19 cellular contexts compared by ENCODE assay signal in the genomic region with DNA sequence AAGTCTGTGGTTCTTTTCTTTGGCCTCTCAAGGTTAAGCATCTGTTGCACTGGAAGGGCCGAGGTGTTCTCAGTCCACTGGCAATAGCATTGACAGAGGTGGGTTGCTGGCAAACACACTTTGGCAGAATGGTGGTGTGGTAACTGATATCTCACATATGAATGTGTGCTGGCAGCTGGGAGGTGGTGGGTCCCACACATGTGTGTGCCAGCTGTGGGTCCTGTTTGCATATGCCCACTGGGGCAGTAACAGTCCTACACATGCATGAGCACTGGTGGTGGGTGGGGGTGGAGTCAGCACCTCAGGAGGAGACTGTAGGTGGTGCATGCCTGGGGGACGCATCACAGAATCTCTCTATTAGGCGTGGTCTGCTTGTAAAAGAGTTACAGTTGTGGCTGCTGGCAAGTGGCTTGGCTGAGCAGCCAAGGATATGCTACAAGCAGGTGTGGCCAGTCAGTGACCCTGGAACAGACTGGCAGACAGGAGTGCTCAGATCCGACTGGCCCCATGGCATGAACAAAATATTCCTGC.
DNase-seq lines count a peak whose midpoint lies in the region; ATAC-seq and TF ChIP-seq lines count a peak whose summit lies in the region.
"Had no signal": no experiment of that assay in that cellular context is flagged by ENCODE, and none has a peak within 500 bp of the region (broad histone marks: within the 10 kb centered on the region; RNA-seq: fewer than 3 reads in every experiment).

No MANE protein-coding gene starts in this region.

- WGBS in mesendoderm (ENCODE audit: extremely low coverage, insufficient coverage, low lambda C conversion rate), result no CpG with 5 or more reads among the region's 4 CpGs

- H2AK5ac ChIP-seq in mesendoderm (ENCODE audit: low read length), result no peak overlapping the region

- no peak overlapping the region for H3K9ac ChIP-seq in mesendoderm (ENCODE audit: low read length)

- no peaks in the 10 kb centered on the region for H3K9me3 ChIP-seq in HEK293 (ENCODE audit: control insufficient read depth, insufficient read depth, low read depth, low read length)
- H3K9me3 ChIP-seq: SJSA1 had no signal

- no peak overlapping the region for H4K8ac ChIP-seq in mesendoderm (ENCODE audit: low read depth, low read length)

- peak; percentile 39 for ATAC-seq in stimulated activated memory B cell treated with anti-CD40 and anti-IgM and Interleukin-4, amounts not matched to agents 10 μg/mL and 1 μg/mL and 100 μg/mL, for 72 hours
- ATAC-seq: K562 had no signal

- H3K4me1 Mint-ChIP-seq in stimulated activated memory B cell treated with anti-CD40 and anti-IgM and Interleukin-4, amounts not matched to agents 10 μg/mL and 1 μg/mL and 100 μg/mL, for 72 hours, result no peaks in the 10 kb centered on the region

- no peak overlapping the region for H2BK120ac ChIP-seq in mesendoderm (ENCODE audit: low read depth, low read length)

- no peak overlapping the region for H2BK5ac ChIP-seq in mesendoderm (ENCODE audit: low read length)

- H3K36me3 Mint-ChIP-seq in stimulated activated memory B cell treated with anti-CD40 and anti-IgM and Interleukin-4, amounts not matched to agents 10 μg/mL and 1 μg/mL and 100 μg/mL, for 72 hours, result no peaks in the 10 kb centered on the region

- POLR2A ChIA-PET in HEK293 (lab: Yijun Ruan, JAX), result no interaction called here

- CTCF ChIA-PET in HEK293 (lab: Yijun Ruan, JAX), result no interaction called here

- H3K27me3 ChIP-seq in mesendoderm (ENCODE audit: insufficient read depth, low read length, poor library complexity), result no peaks in the 10 kb centered on the region
- H3K27me3 ChIP-seq: SJSA1 had no signal

- H3K4me1 ChIP-seq in HEK293 (ENCODE audit: control insufficient read depth, insufficient read depth, low read length) (no peaks in the 10 kb centered on the region), mesendoderm (ENCODE audit: control insufficient read depth, low read depth, low read length) (no peaks in the 10 kb centered on the region)
- H3K4me1 ChIP-seq: SJSA1 had no signal

- H3K56ac ChIP-seq in mesendoderm (ENCODE audit: low read length), result no peak overlapping the region

- H3K27ac ChIP-seq in HEK293 (ENCODE audit: extremely low read depth, low read depth, low read length) (no peak overlapping the region), mesendoderm (ENCODE audit: low read depth, low read length) (no peak overlapping the region)
- H3K27ac ChIP-seq: C4-2B, SJSA1 had no signal

- no peak overlapping the region for H4K5ac ChIP-seq in mesendoderm (ENCODE audit: low read length)

- DNase-seq in epithelial cell of esophagus (ENCODE audit: low read depth) (peak; percentile 16), mesendoderm (peak; percentile 13), NCI-H146 treated with DMSO at 0.1 percent for 48 hours (lab: John Stamatoyannopoulos, UW; ENCODE audit: unreplicated experiment) (no peak), AG08395 (ENCODE audit: low spot score) (no peak), foreskin fibroblast (no peak)
- DNase-seq: AML-193, DMS79, HFFc6, NCI-H1105, NCI-H187, NCI-H2107, NCI-H510A, NCI-H82, OCI-M1 had no signal

- H2BK15ac ChIP-seq in mesendoderm (replicated peaks; ENCODE audit: low read depth), result no peak overlapping the region

- H3K9me3 Mint-ChIP-seq in stimulated activated memory B cell treated with anti-CD40 and anti-IgM and Interleukin-4, amounts not matched to agents 10 μg/mL and 1 μg/mL and 100 μg/mL, for 72 hours, result peaks cover 2% of the 10 kb centered on the region

- H3K18ac ChIP-seq in mesendoderm (ENCODE audit: low read length), result no peak overlapping the region

- H3K79me1 ChIP-seq in mesendoderm (ENCODE audit: low read length), result no peaks in the 10 kb centered on the region

- no peak overlapping the region for H3K23ac ChIP-seq in mesendoderm (ENCODE audit: low read length)

- H3K4ac ChIP-seq in mesendoderm (ENCODE audit: low read depth, low read length), result no peak overlapping the region

- no peak overlapping the region for H3K4me3 Mint-ChIP-seq in stimulated activated memory B cell treated with anti-CD40 and anti-IgM and Interleukin-4, amounts not matched to agents 10 μg/mL and 1 μg/mL and 100 μg/mL, for 72 hours
- H3K4me3 Mint-ChIP-seq: HFFc6 had no signal

- no peak overlapping the region for H3K4me2 ChIP-seq in mesendoderm (ENCODE audit: low read length)

- no peak for TF ChIP-seq CTCF in HEK293 (tag by site-specific recombination; IDR thresholded peaks at IDR 0.05)
- no peak for TF ChIP-seq CTCF in epithelial cell of esophagus (IDR thresholded peaks at IDR 0.05; ENCODE audit: insufficient read depth, low read depth, low read length, missing control alignments)
- TF ChIP-seq CTCF in foreskin fibroblast (IDR thresholded peaks at IDR 0.05; ENCODE audit: low read depth, low read length), result no peak

- no peaks in the 10 kb centered on the region for H3K27me3 Mint-ChIP-seq in stimulated activated memory B cell treated with anti-CD40 and anti-IgM and Interleukin-4, amounts not matched to agents 10 μg/mL and 1 μg/mL and 100 μg/mL, for 72 hours

- no peaks in the 10 kb centered on the region for H3K79me2 ChIP-seq in mesendoderm (ENCODE audit: control insufficient read depth, insufficient read depth, low read length)

- H3K36me3 ChIP-seq in HEK293 (ENCODE audit: control insufficient read depth in 2 of 2, insufficient read depth in 1 of 2, low read length in 2 of 2), result no peaks in the 10 kb centered on the region
- no peaks in the 10 kb centered on the region for H3K36me3 ChIP-seq in mesendoderm (ENCODE audit: control insufficient read depth, insufficient read depth, low read length)
- H3K36me3 ChIP-seq: SJSA1 had no signal

- no peak overlapping the region for H3K27ac Mint-ChIP-seq in stimulated activated memory B cell treated with anti-CD40 and anti-IgM and Interleukin-4, amounts not matched to agents 10 μg/mL and 1 μg/mL and 100 μg/mL, for 72 hours
- H3K27ac Mint-ChIP-seq: HFFc6 had no signal

- H3K4me3 ChIP-seq in HEK293 (ENCODE audit: low read depth, low read length), result no peak overlapping the region
- H3K4me3 ChIP-seq in epithelial cell of esophagus (ENCODE audit: low read length), result no peak overlapping the region
- no peak overlapping the region for H3K4me3 ChIP-seq in mesendoderm (ENCODE audit: low read length)
- no peak overlapping the region for H3K4me3 ChIP-seq in foreskin fibroblast (ENCODE audit: low read depth in 1 of 2, low read length in 2 of 2)
- H3K4me3 ChIP-seq: K562, SJSA1 had no signal

TF ChIP-seq in HEK293, 187 proteins besides CTCF, POLR2A, EP300 and RAD21:
- TF ChIP-seq EGR2 (tag by site-specific recombination; IDR thresholded peaks at IDR 0.05; ENCODE audit: low read depth) (0 out of 2 replicates have a peak, but pooled peaks have one; percentile 11), ZNF626 (tag by site-specific recombination; IDR thresholded peaks at IDR 0.05) (no peak)

Comparison
In these comparisons a context has a peak if more than half of its experiments do, and no peak if none do; other contexts are left out.
1. DNase-seq: peak in epithelial cell of esophagus (single experiment) and mesendoderm (single experiment); none in NCI-H146 treated with DMSO at 0.1 percent for 48 hours (single experiment), AG08395 (single experiment) and foreskin fibroblast (0 of 2).